In genomic region chr5:115262405-115263247, GRCh38 we compare ENCODE assay signal across 8 cellular contexts. TPM values are rescaled to one million over a fixed set of nuclear protein-coding genes. Genes with fewer than 3 reads are reported as not detected.
A peak's percentile ranks its signal among the peaks of the same experiment; 100 is the strongest.
DNase-seq lines count a peak whose midpoint lies in the region; ATAC-seq, FAIRE-seq and TF ChIP-seq lines count a peak whose summit lies in the region.

PGGT1B (minus strand) TSS chr5:115262877; CDS start chr5:115262851, 26 bp downstream.

- CTCF ChIA-PET in WTC11 (lab: Charles Lee) = interaction anchor here (0.6 to 1.8 kb wide), 6 partner anchors 17 to 312 kb away, joined by 3 to 5 read pairs (median 4); no protein-coding TSS in a partner anchor

- H3F3A ChIP-seq in smooth muscle cell (ENCODE audit: low read depth) = no peaks in the 10 kb centered on the region

- peaks cover 49% of the 10 kb centered on the region for H3K79me2 ChIP-seq in smooth muscle cell (ENCODE audit: low read depth)

- DNase-seq in NCI-H2227 treated with DMSO at 0.1 percent for 48 hours (lab: John Stamatoyannopoulos, UW) = peak; percentile 61
- peak; percentile 72 for DNase-seq in WTC11 (ENCODE audit: low spot score)
- peak; percentile 41 for DNase-seq in bronchial epithelial cell (ENCODE audit: low read depth)
- DNase-seq in iPS-NIHi7 (ENCODE audit: extremely low spot score) = peak; percentile 76
- peak; percentile 17 for DNase-seq in smooth muscle cell (lab: John Stamatoyannopoulos, UW; ENCODE audit: unreplicated experiment)

- ATAC-seq in GM18520 (IDR thresholded peaks at IDR 0.05; ENCODE audit: unreplicated experiment) (peak; percentile 68), HG03045 (IDR thresholded peaks at IDR 0.05; ENCODE audit: unreplicated experiment) (peak; percentile 92), WTC11 (peak; percentile 88)

- peaks cover 5% of the 10 kb centered on the region for H3K36me3 Mint-ChIP-seq in WTC11

- peak within 1 kb of the TSS; percentile 85 for H3K4me3 Mint-ChIP-seq in WTC11

- no peaks in the 10 kb centered on the region for H3K27me3 Mint-ChIP-seq in WTC11 (ENCODE audit: low read depth)

- H3K27me3 ChIP-seq in bronchial epithelial cell (ENCODE audit: control insufficient read depth, insufficient read depth, low read length) (no peaks in the 10 kb centered on the region), smooth muscle cell (ENCODE audit: low read depth) (no peaks in the 10 kb centered on the region)

- peak within 1 kb of the TSS; percentile 98 for H2AFZ ChIP-seq in smooth muscle cell (ENCODE audit: low read depth)

- POLR2A ChIA-PET in WTC11 (lab: Charles Lee) = interaction anchor here (0.6 to 1.1 kb wide), 2 partner anchors 30 to 33 kb away, joined by 3 read pairs; no protein-coding TSS in a partner anchor

- no peaks in the 10 kb centered on the region for H3K9me3 Mint-ChIP-seq in WTC11

- H3K4me1 ChIP-seq in smooth muscle cell (ENCODE audit: low read depth) = peaks cover 13% of the 10 kb centered on the region

- TF ChIP-seq CTCF in 22Rv1 (IDR thresholded peaks at IDR 0.05) (no peak), WTC11 (IDR thresholded peaks at IDR 0.05) (no peak), bronchial epithelial cell (IDR thresholded peaks at IDR 0.05; ENCODE audit: insufficient read depth, low read length, severe bottlenecking) (peak; percentile 1), smooth muscle cell (IDR thresholded peaks at IDR 0.05; ENCODE audit: borderline replicate concordance, insufficient read depth, poor library complexity, severe bottlenecking) (no peak)

- H3K9ac ChIP-seq in smooth muscle cell (ENCODE audit: low read depth) = peak within 1 kb of the TSS; percentile 83

- peaks cover 26% of the 10 kb centered on the region for H4K20me1 ChIP-seq in smooth muscle cell (ENCODE audit: low read depth)

- no peak for FAIRE-seq in bronchial epithelial cell (lab: Jason Lieb, UNC)

- 2% methylated on average over 53 of the region's 53 CpGs for WGBS in smooth muscle cell (ENCODE audit: low lambda C conversion rate)

- no peaks in the 10 kb centered on the region for H3K9me3 ChIP-seq in smooth muscle cell (replicated peaks; ENCODE audit: low read depth)

- peaks cover 23% of the 10 kb centered on the region for H3K4me1 Mint-ChIP-seq in WTC11

- H3K27ac ChIP-seq in 22Rv1 (peak within 1 kb of the TSS; percentile 92), smooth muscle cell (ENCODE audit: low read depth) (peak within 1 kb of the TSS; percentile 79)

- peak within 1 kb of the TSS; percentile 95 for H3K4me2 ChIP-seq in smooth muscle cell

- peak within 1 kb of the TSS; percentile 80 for H3K4me3 ChIP-seq in bronchial epithelial cell (ENCODE audit: low read depth, low read length)
- peak within 1 kb of the TSS; percentile 93 for H3K4me3 ChIP-seq in smooth muscle cell

- H3K36me3 ChIP-seq in bronchial epithelial cell (ENCODE audit: control insufficient read depth, insufficient read depth, low read length) = no peaks in the 10 kb centered on the region
- H3K36me3 ChIP-seq in smooth muscle cell (ENCODE audit: low read depth) = no peaks in the 10 kb centered on the region

- peak within 1 kb of the TSS; percentile 92 for H3K27ac Mint-ChIP-seq in WTC11

TF ChIP-seq in WTC11, 78 proteins besides CTCF, POLR2A, EP300 and RAD21 (continues in another document):
- TF ChIP-seq HMGXB4 (CRISPR knock-in tag; IDR thresholded peaks at IDR 0.05) (0 out of 2 replicates have a peak, but pooled peaks have one; percentile 38), IRF2 (CRISPR knock-in tag; IDR thresholded peaks at IDR 0.05; ENCODE audit: borderline replicate concordance, low read depth) (no peak), PRDM15 (CRISPR knock-in tag; IDR thresholded peaks at IDR 0.05) (no peak), ZNF512 (CRISPR knock-in tag; IDR thresholded peaks at IDR 0.05; ENCODE audit: borderline replicate concordance) (no peak), ATF2 (CRISPR knock-in tag; IDR thresholded peaks at IDR 0.05; ENCODE audit: borderline replicate concordance, low read depth) (no peak), RORB (CRISPR knock-in tag; IDR thresholded peaks at IDR 0.05) (no peak), ZNF396 (CRISPR knock-in tag; IDR thresholded peaks at IDR 0.05; ENCODE audit: borderline replicate concordance) (no peak), PREB (CRISPR knock-in tag; IDR thresholded peaks at IDR 0.05; ENCODE audit: borderline replicate concordance) (no peak), MAX (CRISPR knock-in tag; IDR thresholded peaks at IDR 0.05) (peak; percentile 78)

RNA-seq across cellular contexts. Expression of gene PGGT1B, which starts in this region (rescaled TPM):
- total RNA-seq in WTC11 (2021) (41.8 to 48.0 TPM (median 43.0 TPM) in 3 replicates), bronchial epithelial cell (18.4 and 28.9 TPM in 2 replicates), smooth muscle cell (12.5 and 13.1 TPM in 2 replicates)
- 5.7 and 7.1 TPM in 2 replicates for polyA plus RNA-seq in smooth muscle cell

Comparison
In these comparisons a context has a peak if more than half of its experiments do, and no peak if none do; other contexts are left out.
1. Peak in every context shown above with its lines: DNase-seq, ATAC-seq, H3K4me3 ChIP-seq and H3K27ac ChIP-seq.
2. DNase-seq: peak in every context shown above with its lines; median percentile 76 in iPS-NIHi7; 72 in WTC11; 61 in NCI-H2227 treated with DMSO at 0.1 percent for 48 hours; 41 in bronchial epithelial cell; 17 in smooth muscle cell.